In the genomic region with DNA sequence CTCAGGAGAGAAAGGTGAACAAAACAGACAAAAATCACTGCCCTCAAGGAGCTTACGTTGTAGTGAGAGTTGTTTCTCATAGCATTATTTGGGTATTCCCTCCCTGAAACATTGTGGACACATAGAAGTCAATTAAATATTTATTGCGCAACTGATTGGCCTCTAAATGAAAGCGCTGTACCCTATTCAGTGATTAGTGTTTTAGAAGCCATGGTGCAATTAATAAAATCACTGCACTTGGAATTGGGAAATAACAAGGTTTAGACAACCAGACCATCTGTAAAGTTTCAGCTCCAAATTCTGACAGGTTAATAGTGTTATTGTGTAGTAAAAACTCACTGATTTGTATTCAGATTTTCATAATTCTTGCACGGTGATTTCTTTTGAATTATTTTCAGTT, we compare ENCODE assay signal across 2 cellular contexts.
TF ChIP-seq lines count a peak whose summit lies in the region.

No MANE protein-coding gene starts in this region.

TF ChIP-seq in Ishikawa, 13 proteins besides CTCF, POLR2A, EP300 and RAD21:
- TF ChIP-seq CEBPB (IDR thresholded peaks at IDR 0.05) (peak; percentile 86), TAF1 (IDR thresholded peaks at IDR 0.05; ENCODE audit: low read depth) (no peak)
- TF ChIP-seq, protein P1, sequence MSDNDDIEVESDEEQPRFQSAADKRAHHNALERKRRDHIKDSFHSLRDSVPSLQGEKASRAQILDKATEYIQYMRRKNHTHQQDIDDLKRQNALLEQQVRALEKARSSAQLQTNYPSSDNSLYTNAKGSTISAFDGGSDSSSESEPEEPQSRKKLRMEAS (IDR thresholded peaks at IDR 0.05) = no peak
TF ChIP-seq in Ishikawa: peak in this region for 1.

TF ChIP-seq in K562, 482 proteins besides CTCF, POLR2A, EP300 and RAD21:
- TF ChIP-seq RBM39 (optimal IDR thresholded peaks at IDR 0.05; ENCODE audit: low read depth, low read length) (no peak), CEBPB (tag; IDR thresholded peaks at IDR 0.05) (peak; percentile 96), NCOR1 (IDR thresholded peaks at IDR 0.05) (no peak), CEBPG (CRISPR knock-in tag; IDR thresholded peaks at IDR 0.05) (peak; percentile 65), CEBPG (tag; conservative IDR thresholded peaks at IDR 0.05 in 1 of 2, IDR thresholded peaks at IDR 0.05 in 1 of 2) (peak; percentile 79 to 98), FUS (optimal IDR thresholded peaks at IDR 0.05; ENCODE audit: low read depth, low read length) (no peak)
